In genomic region chr17:6818938-6819337, GRCh38 we compare ENCODE assay signal across 2 cellular contexts.
TF ChIP-seq lines count a peak whose summit lies in the region.

No MANE protein-coding gene starts in this region.

TF ChIP-seq in GM12878, 131 proteins besides CTCF, POLR2A, EP300 and RAD21:
- peak; percentile 95 for TF ChIP-seq BCL3 (IDR thresholded peaks at IDR 0.05; ENCODE audit: borderline replicate concordance, insufficient read depth, low read depth, low read length, poor library complexity, severe bottlenecking)
- TF ChIP-seq HSF1 (IDR thresholded peaks at IDR 0.05; ENCODE audit: low read depth, low read length): no peak

TF ChIP-seq in GM23338, 12 proteins besides CTCF, POLR2A, EP300 and RAD21:
- no peak for TF ChIP-seq REST (IDR thresholded peaks at IDR 0.05; ENCODE audit: unreplicated experiment)
- TF ChIP-seq ZNF114 (CRISPR knock-in tag; IDR thresholded peaks at IDR 0.05): no peak
- no peak for TF ChIP-seq NANOG (IDR thresholded peaks at IDR 0.05; ENCODE audit: borderline replicate concordance)
- no peak for TF ChIP-seq JUNB (IDR thresholded peaks at IDR 0.05; ENCODE audit: unreplicated experiment)
- TF ChIP-seq POLR2AphosphoS5 (IDR thresholded peaks at IDR 0.05; ENCODE audit: low read depth): no peak
- no peak for TF ChIP-seq CREB1 (CRISPR knock-in tag; IDR thresholded peaks at IDR 0.05; ENCODE audit: low read depth)
- no peak for TF ChIP-seq ZNF331 (CRISPR knock-in tag; IDR thresholded peaks at IDR 0.05; ENCODE audit: low read depth)
- no peak for TF ChIP-seq ETS1 (IDR thresholded peaks at IDR 0.05)
- TF ChIP-seq EZH2 (IDR thresholded peaks at IDR 0.05; ENCODE audit: low read depth, unreplicated experiment): no peak
- TF ChIP-seq ZNF462 (CRISPR knock-in tag; IDR thresholded peaks at IDR 0.05): no peak
